Comparison of ENCODE assay signal across 11 cellular contexts in the genomic region with DNA sequence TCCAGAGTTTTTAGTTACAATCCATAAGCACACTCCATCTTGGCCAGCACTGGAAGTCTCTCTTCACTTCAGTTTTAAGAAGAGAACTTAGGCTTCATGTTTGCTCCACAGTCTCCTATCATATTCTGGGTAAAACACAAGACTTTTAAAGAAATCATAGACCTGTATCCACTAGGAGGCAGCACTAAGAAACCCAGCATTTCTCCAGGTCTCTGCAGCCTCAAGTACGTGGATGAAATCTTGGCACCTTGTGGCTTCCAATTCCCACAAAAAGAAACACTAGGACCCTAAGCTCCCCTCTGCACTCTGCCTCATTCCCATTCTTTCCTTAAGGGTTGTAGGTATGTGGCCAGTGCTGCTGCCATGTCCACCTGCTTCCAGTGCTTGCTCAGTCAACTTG.
DNase-seq lines count a peak whose midpoint lies in the region; ATAC-seq and TF ChIP-seq lines count a peak whose summit lies in the region.
"Had no signal": no experiment of that assay in that cellular context is flagged by ENCODE, and none has a peak within 500 bp of the region (broad histone marks: within the 10 kb centered on the region; RNA-seq: fewer than 3 reads in every experiment).

No MANE protein-coding gene starts in this region.

- DNase-seq in MM.1S (no peak), choroid plexus epithelial cell (ENCODE audit: low read depth) (peak; percentile 16), osteocyte (ENCODE audit: extremely low spot score, unreplicated experiment) (no peak), T1000 (lab: John Stamatoyannopoulos, UW) (no peak)
- DNase-seq: left lung had no signal

- no peaks in the 10 kb centered on the region for H3K36me3 Mint-ChIP-seq in osteocyte (ENCODE audit: unreplicated experiment)

- TF ChIP-seq CTCF in GM12873 (IDR thresholded peaks at IDR 0.05; ENCODE audit: insufficient read depth, low read depth, low read length, missing control alignments) (peak; percentile 35), MM.1S (IDR thresholded peaks at IDR 0.05; ENCODE audit: low read length) (peak; percentile 19; the same call in 1 of the 2 replicates), choroid plexus epithelial cell (conservative IDR thresholded peaks at IDR 0.05; ENCODE audit: low read depth, low read length) (peak; percentile 30), osteocyte (IDR thresholded peaks at IDR 0.05) (peak; percentile 7)

- no peaks in the 10 kb centered on the region for H3F3A ChIP-seq in MM.1S (ENCODE audit: insufficient read depth, low read length)

- H3K27ac Mint-ChIP-seq in osteocyte (ENCODE audit: unreplicated experiment) = no peak overlapping the region
- H3K27ac Mint-ChIP-seq: WTC11 had no signal

- H3K4me3 Mint-ChIP-seq in osteocyte (ENCODE audit: unreplicated experiment) = no peak overlapping the region
- H3K4me3 Mint-ChIP-seq: WTC11 had no signal

- no peaks in the 10 kb centered on the region for H3K4me1 Mint-ChIP-seq in osteocyte (ENCODE audit: unreplicated experiment)
- H3K4me1 Mint-ChIP-seq: WTC11 had no signal

- H4K20me1 ChIP-seq in MM.1S (ENCODE audit: insufficient read depth, low read length) = no peaks in the 10 kb centered on the region

- H3K4me3 ChIP-seq in MM.1S (ENCODE audit: low read length) (no peak overlapping the region), choroid plexus epithelial cell (ENCODE audit: low read depth, low read length) (no peak overlapping the region)
- H3K4me3 ChIP-seq: gastroesophageal sphincter, left lung had no signal

- ATAC-seq in HG02973 (IDR thresholded peaks at IDR 0.05; ENCODE audit: unreplicated experiment) (no peak), HG03565 (IDR thresholded peaks at IDR 0.05; ENCODE audit: unreplicated experiment) (no peak)
- ATAC-seq: gastroesophageal sphincter, left lung, WTC11 had no signal

- no peaks in the 10 kb centered on the region for H3K27me3 Mint-ChIP-seq in osteocyte (ENCODE audit: unreplicated experiment)

- H3K27ac ChIP-seq in MM.1S (ENCODE audit: low read length) = no peak overlapping the region
- H3K27ac ChIP-seq: gastroesophageal sphincter, left lung had no signal

- no peak overlapping the region for H3K4me2 ChIP-seq in MM.1S (ENCODE audit: low read depth, low read length)

- peaks cover 15% of the 10 kb centered on the region for H3K9me3 Mint-ChIP-seq in osteocyte (ENCODE audit: unreplicated experiment)
- H3K9me3 Mint-ChIP-seq: activated T-helper 2 cell treated with anti-CD3 and anti-CD28 coated beads, Interferon-gamma antibody, Interleukin-2, Interleukin-4, amounts not matched to agents 10 μg/mL and 5 μg/mL and 100 μg/mL, durations not matched to agents 14 hours and 24 hours and 36 hours had no signal

- no peak overlapping the region for H2AFZ ChIP-seq in MM.1S (ENCODE audit: low read length)

- no peaks in the 10 kb centered on the region for H3K9me2 ChIP-seq in MM.1S (replicated peaks; ENCODE audit: insufficient read depth, low read length)

- no peaks in the 10 kb centered on the region for H3K9me3 ChIP-seq in MM.1S (replicated peaks; ENCODE audit: insufficient read depth, low read length)
- H3K9me3 ChIP-seq: gastroesophageal sphincter, left lung had no signal

- H3K4me1 ChIP-seq in MM.1S (ENCODE audit: low read length) = no peaks in the 10 kb centered on the region
- H3K4me1 ChIP-seq: gastroesophageal sphincter, left lung had no signal

- no peaks in the 10 kb centered on the region for H3K36me3 ChIP-seq in MM.1S (replicated peaks; ENCODE audit: insufficient read depth, low read length)
- H3K36me3 ChIP-seq: gastroesophageal sphincter, left lung had no signal

- no peaks in the 10 kb centered on the region for H3K79me2 ChIP-seq in MM.1S (ENCODE audit: low read length)

- H3K9ac ChIP-seq in MM.1S (ENCODE audit: low read length) = no peak overlapping the region

- no peaks in the 10 kb centered on the region for H3K27me3 ChIP-seq in MM.1S (replicated peaks; ENCODE audit: insufficient read depth, low read length)
- H3K27me3 ChIP-seq: gastroesophageal sphincter, left lung had no signal
